Comparison of ENCODE assay signal across 8 cellular contexts in genomic region chr12:27709932-27710591, GRCh38. TPM values are rescaled to one million over a fixed set of nuclear protein-coding genes. Genes with fewer than 3 reads are reported as not detected.
DNase-seq lines count a peak whose midpoint lies in the region; ATAC-seq and TF ChIP-seq lines count a peak whose summit lies in the region.

No MANE protein-coding gene starts in this region.

- peaks cover 0 to 12% of the 10 kb centered on the region in 2 donors for H3K4me1 ChIP-seq in breast epithelium

- peak overlapping the region; percentile 95 to 97 (median 97) for H3K4me3 ChIP-seq in breast epithelium

- DNase-seq in A172 (ENCODE audit: low spot score): peak; percentile 32
- peak; percentile 6 for DNase-seq in NCI-H226
- no peak for DNase-seq in breast epithelium (ENCODE audit: low spot score in 2 of 2)
- peak; percentile 65 for DNase-seq in kidney tubule cell (ENCODE audit: low spot score)
- DNase-seq in stromal cell of bone marrow (ENCODE audit: low read depth): peak; percentile 29
- DNase-seq in activated effector memory CD4-positive, alpha-beta T cell treated with anti-CD3 and anti-CD28 coated beads, Interleukin-2, amount 50 U/mL, for 16 hours: no peak

- no peak for TF ChIP-seq POLR2A in breast epithelium (IDR thresholded peaks at IDR 0.05)

- ATAC-seq in GM18517 (IDR thresholded peaks at IDR 0.05; ENCODE audit: unreplicated experiment): peak; percentile 61
- ATAC-seq in HG02981 (IDR thresholded peaks at IDR 0.05; ENCODE audit: unreplicated experiment): peak; percentile 39

- peak overlapping the region; percentile 78 to 85 for H3K27ac ChIP-seq in breast epithelium

- H3K36me3 ChIP-seq in breast epithelium: no peaks in the 10 kb centered on the region

- no peak for TF ChIP-seq CTCF in breast epithelium (IDR thresholded peaks at IDR 0.05)

- no peaks in the 10 kb centered on the region for H3K9me3 ChIP-seq in breast epithelium

- H3K27me3 ChIP-seq in breast epithelium: no peaks in the 10 kb centered on the region

- intact Hi-C loops in breast epithelium (cut with DNase I; ENCODE audit: low total_unique reads): no loop called here

RNA-seq across cellular contexts. Expression of gene MRPS35, which starts 0.6 kb away (rescaled TPM):
- 95.1 and 106 TPM in 2 replicates for total RNA-seq in A172 (2014; rRNA removed; shearing (Covaris generic))
- 10 to 100 TPM; 37.7 to 64.1 (median 43.5) TPM for total RNA-seq in breast epithelium

RNA-seq across cellular contexts. Expression of gene REP15, which starts 13.8 kb away (rescaled TPM):
- 0.55 and 1.2 TPM in 2 replicates for total RNA-seq in A172 (2014; rRNA removed; shearing (Covaris generic))
- 1 to 10 TPM in 2 of 3 donors, under 1 TPM in 1; 0.64 to 3.3 (median 1.8) TPM for total RNA-seq in breast epithelium

Comparison
In these comparisons a context has a peak if more than half of its experiments do, and no peak if none do; other contexts are left out.
1. DNase-seq: peak in A172 (single experiment), NCI-H226 (single experiment), kidney tubule cell (single experiment) and stromal cell of bone marrow (single experiment); none in breast epithelium (0 of 2) and activated effector memory CD4-positive, alpha-beta T cell treated with anti-CD3 and anti-CD28 coated beads, Interleukin-2, amount 50 U/mL, for 16 hours (single experiment).